Comparison of ENCODE assay signal across 8 cellular contexts in genomic region chr4:153152453-153153338, GRCh38. TPM values are rescaled to one million over a fixed set of nuclear protein-coding genes. Genes with fewer than 3 reads are reported as not detected.
DNase-seq lines count a peak whose midpoint lies in the region; ATAC-seq and TF ChIP-seq lines count a peak whose summit lies in the region.

No MANE protein-coding gene starts in this region.

- H3K4me1 ChIP-seq in SJSA1 (replicated peaks): peaks cover 27% of the 10 kb centered on the region
- H3K4me1 ChIP-seq in heart right ventricle: peaks cover 0 to 28% (median 22%) of the 10 kb centered on the region in 9 donors
- H3K4me1 ChIP-seq in psoas muscle: no peaks in the 10 kb centered on the region

- H3K27me3 Mint-ChIP-seq in CD14-positive monocyte (ENCODE audit: low read depth in 3 of 3): peaks cover 26 to 32% (median 29%) of the 10 kb centered on the region in 3 donors
- H3K27me3 Mint-ChIP-seq in activated naive CD8-positive, alpha-beta T cell: no peaks in the 10 kb centered on the region

- H3K4me1 Mint-ChIP-seq in CD14-positive monocyte: peaks cover 37% of the 10 kb centered on the region
- H3K4me1 Mint-ChIP-seq in activated naive CD8-positive, alpha-beta T cell (ENCODE audit: low read depth): peaks cover 30% of the 10 kb centered on the region

- peak; percentile 58 for DNase-seq in CD14-positive monocyte (ENCODE audit: low spot score)
- DNase-seq in SJSA1 (ENCODE audit: low read depth in 1 of 2, low spot score in 2 of 2): peak in 1 of 2 experiments; percentile 69
- DNase-seq in heart right ventricle: peak; percentile 26 to 30
- DNase-seq in psoas muscle: peak; percentile 42 to 70
- no peak for DNase-seq in NCI-H226

- WGBS in heart right ventricle, 2 donors: 1 to 2% methylated on average over 45 of the region's 45 CpGs
- WGBS in psoas muscle, 3 donors: 1 to 2% (median 1%) methylated on average over 45 of the region's 45 CpGs

- no peaks in the 10 kb centered on the region for H3K36me3 ChIP-seq in KOPT-K1 (ENCODE audit: insufficient read depth, low read length)
- no peaks in the 10 kb centered on the region for H3K36me3 ChIP-seq in SJSA1
- no peaks in the 10 kb centered on the region for H3K36me3 ChIP-seq in heart right ventricle
- H3K36me3 ChIP-seq in psoas muscle (ENCODE audit: insufficient read depth in 1 of 2, low read depth in 1 of 2): no peaks in the 10 kb centered on the region

- H3K9me3 ChIP-seq in KOPT-K1 (ENCODE audit: insufficient read depth, low read length, poor library complexity, severe bottlenecking) (no peaks in the 10 kb centered on the region), SJSA1 (replicated peaks) (no peaks in the 10 kb centered on the region), heart right ventricle (no peaks in the 10 kb centered on the region), psoas muscle (no peaks in the 10 kb centered on the region)

- peak overlapping the region; percentile 46 for H3K4me3 ChIP-seq in SJSA1
- peak overlapping the region; percentile 12 to 74 (median 60) for H3K4me3 ChIP-seq in heart right ventricle
- H3K4me3 ChIP-seq in psoas muscle: peak overlapping the region; percentile 76

- intact Hi-C loops in CD14-positive monocyte (cut with micrococcal nuclease): loop anchor here in 1 of 2 donors (10.0 kb wide), 1 partner anchor 192 kb away; the partner anchor contains the start of gene MND1
- intact Hi-C loops in heart right ventricle (cut with DNase I): loop anchor here in 5 of 10 donors (5.0 to 10.0 kb wide), 2 partner anchors 50 to 52 kb away; partner anchors contain the start of gene TRIM2 (in 5 of the 5)
- intact Hi-C loops in psoas muscle (cut with DNase I): no loop called here

- H3K4me3 Mint-ChIP-seq in CD14-positive monocyte: peak overlapping the region; percentile 88 to 95
- H3K4me3 Mint-ChIP-seq in activated naive CD8-positive, alpha-beta T cell: peak overlapping the region; percentile 90

- H3K27ac ChIP-seq in KOPT-K1 (ENCODE audit: low read depth, low read length, poor library complexity, severe bottlenecking) (peak overlapping the region; percentile 66), SJSA1 (peak overlapping the region; percentile 63), heart right ventricle (peak overlapping the region in 1 of 10 donors; percentile 5), psoas muscle (no peak overlapping the region)

- ATAC-seq in GM21423 (IDR thresholded peaks at IDR 0.05; ENCODE audit: unreplicated experiment) (peak; percentile 17), heart right ventricle (peak; percentile 14 to 71 (median 48)), psoas muscle (peak; percentile 74 to 83 (median 80))

- peak overlapping the region in 6 of 7 donors; percentile 50 to 88 (median 78) for H3K27ac Mint-ChIP-seq in CD14-positive monocyte
- H3K27ac Mint-ChIP-seq in activated naive CD8-positive, alpha-beta T cell: peak overlapping the region; percentile 28

- TF ChIP-seq CTCF in CD14-positive monocyte (IDR thresholded peaks at IDR 0.05) (no peak), heart right ventricle (IDR thresholded peaks at IDR 0.05) (no peak), psoas muscle (IDR thresholded peaks at IDR 0.05) (no peak)

- H3K27me3 ChIP-seq in SJSA1 (replicated peaks): no peaks in the 10 kb centered on the region
- H3K27me3 ChIP-seq in heart right ventricle: peaks cover 0 to 63% (median 17%) of the 10 kb centered on the region in 7 donors
- peaks cover 0 to 3% (median 0%) of the 10 kb centered on the region in 3 donors for H3K27me3 ChIP-seq in psoas muscle (ENCODE audit: insufficient read depth in 3 of 3, low read length in 2 of 3)

- peaks cover 0 to 1% (median 0%) of the 10 kb centered on the region in 7 donors for H3K9me3 Mint-ChIP-seq in CD14-positive monocyte
- no peaks in the 10 kb centered on the region for H3K9me3 Mint-ChIP-seq in activated naive CD8-positive, alpha-beta T cell (ENCODE audit: low read depth)

- H3K36me3 Mint-ChIP-seq in CD14-positive monocyte: no peaks in the 10 kb centered on the region
- no peaks in the 10 kb centered on the region for H3K36me3 Mint-ChIP-seq in activated naive CD8-positive, alpha-beta T cell

RNA-seq across cellular contexts. Expression of gene TRIM2, which starts 51.5 kb away (rescaled TPM):
- polyA plus RNA-seq in CD14-positive monocyte (under 1 TPM; 0.50 to 0.96 TPM), heart right ventricle (1 to 10 TPM; 2.8 to 8.2 TPM), psoas muscle (1 to 10 TPM; 1.3 to 2.2 (median 2.1) TPM)
- total RNA-seq in SJSA1 (2014; rRNA removed; shearing (Covaris generic)): 11.7 and 22.4 TPM in 2 replicates
- total RNA-seq in heart right ventricle (10 to 100 TPM; 15.2 to 33.2 (median 20.7) TPM), psoas muscle (1 to 10 TPM; 3.9 to 7.1 (median 5.6) TPM)

Comparison
In these comparisons a context has a peak if more than half of its experiments do, and no peak if none do; other contexts are left out.
1. ATAC-seq: peak in every context shown above with its lines; median percentile 80 in psoas muscle; 48 in heart right ventricle; 17 in GM21423.